ENCODE assay signal across 1 cellular context in genomic region chr10:133462512-133463305, GRCh38.
TF ChIP-seq lines count a peak whose summit lies in the region.

No MANE protein-coding gene starts in this region.

TF ChIP-seq in GM23338, 12 proteins besides CTCF, POLR2A, EP300 and RAD21 (continued from another document):
- TF ChIP-seq, protein P1, sequence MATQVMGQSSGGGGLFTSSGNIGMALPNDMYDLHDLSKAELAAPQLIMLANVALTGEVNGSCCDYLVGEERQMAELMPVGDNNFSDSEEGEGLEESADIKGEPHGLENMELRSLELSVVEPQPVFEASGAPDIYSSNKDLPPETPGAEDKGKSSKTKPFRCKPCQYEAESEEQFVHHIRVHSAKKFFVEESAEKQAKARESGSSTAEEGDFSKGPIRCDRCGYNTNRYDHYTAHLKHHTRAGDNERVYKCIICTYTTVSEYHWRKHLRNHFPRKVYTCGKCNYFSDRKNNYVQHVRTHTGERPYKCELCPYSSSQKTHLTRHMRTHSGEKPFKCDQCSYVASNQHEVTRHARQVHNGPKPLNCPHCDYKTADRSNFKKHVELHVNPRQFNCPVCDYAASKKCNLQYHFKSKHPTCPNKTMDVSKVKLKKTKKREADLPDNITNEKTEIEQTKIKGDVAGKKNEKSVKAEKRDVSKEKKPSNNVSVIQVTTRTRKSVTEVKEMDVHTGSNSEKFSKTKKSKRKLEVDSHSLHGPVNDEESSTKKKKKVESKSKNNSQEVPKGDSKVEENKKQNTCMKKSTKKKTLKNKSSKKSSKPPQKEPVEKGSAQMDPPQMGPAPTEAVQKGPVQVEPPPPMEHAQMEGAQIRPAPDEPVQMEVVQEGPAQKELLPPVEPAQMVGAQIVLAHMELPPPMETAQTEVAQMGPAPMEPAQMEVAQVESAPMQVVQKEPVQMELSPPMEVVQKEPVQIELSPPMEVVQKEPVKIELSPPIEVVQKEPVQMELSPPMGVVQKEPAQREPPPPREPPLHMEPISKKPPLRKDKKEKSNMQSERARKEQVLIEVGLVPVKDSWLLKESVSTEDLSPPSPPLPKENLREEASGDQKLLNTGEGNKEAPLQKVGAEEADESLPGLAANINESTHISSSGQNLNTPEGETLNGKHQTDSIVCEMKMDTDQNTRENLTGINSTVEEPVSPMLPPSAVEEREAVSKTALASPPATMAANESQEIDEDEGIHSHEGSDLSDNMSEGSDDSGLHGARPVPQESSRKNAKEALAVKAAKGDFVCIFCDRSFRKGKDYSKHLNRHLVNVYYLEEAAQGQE (IDR thresholded peaks at IDR 0.05; ENCODE audit: unreplicated experiment), result no peak
